Comparison of ENCODE assay signal across 15 cellular contexts in genomic region chr10:62907470-62908212, GRCh38.
DNase-seq lines count a peak whose midpoint lies in the region; ATAC-seq and FAIRE-seq lines count a peak whose summit lies in the region.
"Had no signal": no experiment of that assay in that cellular context is flagged by ENCODE, and none has a peak within 500 bp of the region (broad histone marks: within the 10 kb centered on the region; RNA-seq: fewer than 3 reads in every experiment).

No MANE protein-coding gene starts in this region.

- no peak overlapping the region for H3K4me3 ChIP-seq in MG63
- H3K4me3 ChIP-seq: right lobe of liver, uterus had no signal

- ATAC-seq in HG02840 (IDR thresholded peaks at IDR 0.05; ENCODE audit: low FRiP score, unreplicated experiment) (peak; percentile 49), GM19455 (IDR thresholded peaks at IDR 0.05; ENCODE audit: unreplicated experiment) (no peak), HG03439 (IDR thresholded peaks at IDR 0.05; ENCODE audit: unreplicated experiment) (no peak)
- ATAC-seq: esophagus mucosa, right lobe of liver had no signal

- no peaks in the 10 kb centered on the region for H3K27me3 ChIP-seq in MG63
- H3K27me3 ChIP-seq: right lobe of liver, uterus had no signal

- DNase-seq in COR-L47 (lab: John Stamatoyannopoulos, UW) (peak; percentile 77), GM19239 (ENCODE audit: insufficient read length, low spot score) (no peak), NCI-H345 (lab: John Stamatoyannopoulos, UW) (peak; percentile 80), NCI-H2227 treated with DMSO at 0.1 percent for 48 hours (lab: John Stamatoyannopoulos, UW) (no peak), MG63 (no peak)
- DNase-seq: activated CD4-positive, CD25-positive, alpha-beta regulatory T cell treated with anti-CD3 and anti-CD28 coated beads, Interleukin-2, amount 50 U/mL, for 72 hours; activated naive CD4-positive, alpha-beta T cell treated with anti-CD3 and anti-CD28 coated beads, Interleukin-2, amount 10 ng/mL, durations not matched to agents 7 days and 5 days; H7; right lobe of liver; SIG-M5; uterus had no signal

- no peaks in the 10 kb centered on the region for H3K36me3 ChIP-seq in MG63
- H3K36me3 ChIP-seq: right lobe of liver, uterus had no signal

- peak; percentile 86 for FAIRE-seq in GM19239 (lab: Jason Lieb, UNC)

- H3K9me3 ChIP-seq in MG63 = no peaks in the 10 kb centered on the region
- H3K9me3 ChIP-seq: right lobe of liver, uterus had no signal

Comparison
In these comparisons a context has a peak if more than half of its experiments do, and no peak if none do; other contexts are left out.
1. DNase-seq: peak in COR-L47 (single experiment) and NCI-H345 (single experiment); none in GM19239 (single experiment), NCI-H2227 treated with DMSO at 0.1 percent for 48 hours (single experiment) and MG63 (single experiment).